25 cellular contexts compared by ENCODE assay signal in genomic region chr6:84756466-84756865, GRCh38. TPM values are rescaled to one million over a fixed set of nuclear protein-coding genes. Genes with fewer than 3 reads are reported as not detected.
DNase-seq lines count a peak whose midpoint lies in the region; ATAC-seq and TF ChIP-seq lines count a peak whose summit lies in the region.
"Had no signal": no experiment of that assay in that cellular context is flagged by ENCODE, and none has a peak within 500 bp of the region (broad histone marks: within the 10 kb centered on the region; RNA-seq: fewer than 3 reads in every experiment).

No MANE protein-coding gene starts in this region.

- H3K27ac ChIP-seq in GM23248 (no peak overlapping the region), SK-N-SH (ENCODE audit: low read depth in 2 of 2, low read length in 1 of 2) (no peak overlapping the region; a peak in 1 of 4 replicates), coronary artery (peak overlapping the region; percentile 78 to 99), substantia nigra (ENCODE audit: low read depth, low read length, poor library complexity, severe bottlenecking) (no peak overlapping the region)
- H3K27ac ChIP-seq: BLaER1, HL-60 had no signal

- H3K4me1 ChIP-seq in GM23248 (ENCODE audit: insufficient read depth) (peaks cover 39% of the 10 kb centered on the region), SK-N-SH (ENCODE audit: control insufficient read depth in 1 of 2, insufficient read depth in 2 of 2, low read depth in 1 of 2, low read length in 1 of 2) (no peaks in the 10 kb centered on the region; a peak in 2 of 4 replicates)
- H3K4me1 ChIP-seq: BLaER1 had no signal

- H4K20me1 ChIP-seq in GM23248 (ENCODE audit: insufficient read depth) (no peaks in the 10 kb centered on the region), SK-N-SH (ENCODE audit: insufficient read depth) (no peaks in the 10 kb centered on the region)
- H4K20me1 ChIP-seq: BLaER1 had no signal

- CTCF ChIA-PET in SK-N-SH (lab: Yijun Ruan, JAX), result no interaction called here

- H2AFZ ChIP-seq in GM23248, result 0 out of 2 replicates have a peak overlapping the region, but pooled peaks have one; percentile 11
- H2AFZ ChIP-seq in SK-N-SH (ENCODE audit: low read depth), result no peak overlapping the region

- DNase-seq in GM23248, result no peak
- DNase-seq in SK-N-SH, result no peak
- DNase-seq in coronary artery (ENCODE audit: low spot score), result no peak
- no peak for DNase-seq in sciatic nerve (ENCODE audit: low spot score)
- no peak for DNase-seq in substantia nigra (lab: John Stamatoyannopoulos, UW)
- no peak for DNase-seq in DMS153 (lab: John Stamatoyannopoulos, UW)
- DNase-seq in NCI-H2196 (lab: John Stamatoyannopoulos, UW; ENCODE audit: unreplicated experiment), result no peak
- DNase-seq: ACHN; CD4-positive, alpha-beta T cell; COR-L47; DMS 273 treated with DMSO at 0.1 percent for 48 hours; HFFc6; KG1; NCI-H1092 treated with DMSO at 0.1 percent for 48 hours; NCI-H146; NCI-H2029; NCI-H524 treated with DMSO at 0.1 percent for 48 hours; NCI-H82; Right ventricle myocardium superior; SW 1271 had no signal

- H3K4me2 ChIP-seq in GM23248 (ENCODE audit: unreplicated experiment) (peak overlapping the region; percentile 7), SK-N-SH (peak overlapping the region; percentile 9; the same call in 1 of the 2 replicates)
- H3K4me2 ChIP-seq: BLaER1 had no signal

- in situ Hi-C loops in GM23248 (cut with MboI), result loop anchor here (25.0 kb wide), 2 partner anchors 731 to 869 kb away; no protein-coding TSS in a partner anchor

- no peak for TF ChIP-seq EP300 in SK-N-SH (IDR thresholded peaks at IDR 0.05; ENCODE audit: borderline replicate concordance in 1 of 2, low read depth in 1 of 2, low read length in 1 of 2)

- TF ChIP-seq RAD21 in SK-N-SH (IDR thresholded peaks at IDR 0.05; ENCODE audit: low read length), result no peak

- H3K9me2 ChIP-seq in GM23248 (ENCODE audit: insufficient read depth) (no peaks in the 10 kb centered on the region), SK-N-SH (no peaks in the 10 kb centered on the region)

- H3K9me3 ChIP-seq in GM23248 (ENCODE audit: low read depth) (no peaks in the 10 kb centered on the region), SK-N-SH (no peaks in the 10 kb centered on the region)
- H3K9me3 ChIP-seq: BLaER1 had no signal

- 49% methylated on average over 7 of the region's 7 CpGs for WGBS in GM23248 (ENCODE audit: low coverage in 1 of 2, low lambda C conversion rate in 2 of 2, missing lambda C conversion rate in 2 of 2), 2 experiments
- 22% methylated on average over 7 of the region's 7 CpGs for WGBS in SK-N-SH (ENCODE audit: low lambda C conversion rate)

- POLR2A ChIA-PET in SK-N-SH (lab: Yijun Ruan, JAX), result no interaction called here

- H3K4me3 ChIP-seq in GM23248 (no peak overlapping the region), SK-N-SH (ENCODE audit: low read depth in 2 of 2, low read length in 1 of 2) (no peak overlapping the region), coronary artery (peak overlapping the region; percentile 58)
- H3K4me3 ChIP-seq: BLaER1 had no signal

- H3K9ac ChIP-seq in GM23248 (no peak overlapping the region), SK-N-SH (no peak overlapping the region)
- H3K9ac ChIP-seq: BLaER1 had no signal

- ATAC-seq in sciatic nerve (peak; percentile 18), HG03280 (IDR thresholded peaks at IDR 0.05; ENCODE audit: unreplicated experiment) (no peak)

- peaks cover 33% of the 10 kb centered on the region for H3K36me3 ChIP-seq in GM23248 (ENCODE audit: low read depth)
- H3K36me3 ChIP-seq in SK-N-SH (replicated peaks in 1 of 2; ENCODE audit: control insufficient read depth in 1 of 2, insufficient read depth in 2 of 2, low read length in 1 of 2), result peaks cover 3 to 34% of the 10 kb centered on the region in 2 experiments
- H3K36me3 ChIP-seq: BLaER1 had no signal

- TF ChIP-seq CTCF in SK-N-SH (IDR thresholded peaks at IDR 0.05), result no peak
- no peak for TF ChIP-seq CTCF in coronary artery (IDR thresholded peaks at IDR 0.05)

- H3K79me2 ChIP-seq in GM23248 (ENCODE audit: insufficient read depth), result peaks cover 78% of the 10 kb centered on the region
- H3K79me2 ChIP-seq in SK-N-SH (ENCODE audit: insufficient read depth), result peaks cover 54% of the 10 kb centered on the region

- H3K27me3 ChIP-seq in GM23248 (replicated peaks; ENCODE audit: insufficient read depth), result no peaks in the 10 kb centered on the region
- H3K27me3 ChIP-seq in SK-N-SH (ENCODE audit: insufficient read depth), result no peaks in the 10 kb centered on the region

- H3F3A ChIP-seq in GM23248 (ENCODE audit: insufficient read depth), result peaks cover 9% of the 10 kb centered on the region; the same call in 1 of the 2 replicates
- peaks cover 15% of the 10 kb centered on the region for H3F3A ChIP-seq in SK-N-SH (replicated peaks; ENCODE audit: insufficient read depth)

- intact Hi-C loops in sciatic nerve (cut with DNase I), result no loop called here

TF ChIP-seq in SK-N-SH, 30 proteins besides CTCF, POLR2A, EP300 and RAD21 (continues in another document):
- no peak for TF ChIP-seq PBX3 (IDR thresholded peaks at IDR 0.05)
- TF ChIP-seq REST (IDR thresholded peaks at IDR 0.05; ENCODE audit: low read depth, low read length), result no peak
- no peak for TF ChIP-seq FOXM1 (IDR thresholded peaks at IDR 0.05; ENCODE audit: low read depth)
- TF ChIP-seq SMC3 (IDR thresholded peaks at IDR 0.05; ENCODE audit: low read depth, low read length), result no peak
- TF ChIP-seq NFIC (IDR thresholded peaks at IDR 0.05; ENCODE audit: borderline replicate concordance), result no peak
- no peak for TF ChIP-seq JUND (IDR thresholded peaks at IDR 0.05)
- TF ChIP-seq YY1 (IDR thresholded peaks at IDR 0.05; ENCODE audit: low read depth), result no peak
- TF ChIP-seq MEF2A (IDR thresholded peaks at IDR 0.05; ENCODE audit: borderline replicate concordance, low read depth), result no peak
- no peak for TF ChIP-seq RFX5 (IDR thresholded peaks at IDR 0.05; ENCODE audit: low read length)
- TF ChIP-seq MXI1 (IDR thresholded peaks at IDR 0.05; ENCODE audit: low read depth, low read length), result no peak
- TF ChIP-seq FOSL2 (IDR thresholded peaks at IDR 0.05; ENCODE audit: borderline replicate concordance, low read depth), result no peak
- no peak for TF ChIP-seq RXRA (IDR thresholded peaks at IDR 0.05; ENCODE audit: borderline replicate concordance, low read depth)
- TF ChIP-seq ZBTB33 (IDR thresholded peaks at IDR 0.05; ENCODE audit: borderline replicate concordance, low read depth), result no peak
- TF ChIP-seq TCF12 (IDR thresholded peaks at IDR 0.05), result no peak
- no peak for TF ChIP-seq RCOR1 (IDR thresholded peaks at IDR 0.05; ENCODE audit: low read length)
- TF ChIP-seq GATA2 (CRISPR knock-in tag; IDR thresholded peaks at IDR 0.05), result no peak

RNA-seq across cellular contexts. Expression of gene TBX18, which starts 7.9 kb away (rescaled TPM):
- 13.5 and 16.2 TPM in 2 replicates for total RNA-seq in GM23248 (2014; rRNA removed; shearing (Covaris generic))
- polyA plus RNA-seq in GM23248 (2016; fragmentation: Nextera tagmentation; extraction: Ambion mirVana) (5.1 and 5.7 TPM in 2 replicates), SK-N-SH (2012; rRNA removed) (19.3 and 29.8 TPM in 2 replicates)
- 13.8 and 23.5 TPM in 2 replicates for polyA plus RNA-seq in SK-N-SH (2012; cell fraction: cytosol; rRNA removed)
- 19.5 and 52.3 TPM in 2 replicates for polyA plus RNA-seq in SK-N-SH (2012; cell fraction: nucleus; rRNA removed)
- total RNA-seq in sciatic nerve, result 46.1 TPM
- total RNA-seq: CD4-positive, alpha-beta T cell; G401; HT-29 had no signal

Comparison
In these comparisons a context has a peak if more than half of its experiments do, and no peak if none do; other contexts are left out.
1. H3K27ac ChIP-seq: peak in coronary artery (2 of 2); none in GM23248 (single experiment), SK-N-SH (0 of 2) and substantia nigra (single experiment).